9 cellular contexts compared by ENCODE assay signal in the genomic region with DNA sequence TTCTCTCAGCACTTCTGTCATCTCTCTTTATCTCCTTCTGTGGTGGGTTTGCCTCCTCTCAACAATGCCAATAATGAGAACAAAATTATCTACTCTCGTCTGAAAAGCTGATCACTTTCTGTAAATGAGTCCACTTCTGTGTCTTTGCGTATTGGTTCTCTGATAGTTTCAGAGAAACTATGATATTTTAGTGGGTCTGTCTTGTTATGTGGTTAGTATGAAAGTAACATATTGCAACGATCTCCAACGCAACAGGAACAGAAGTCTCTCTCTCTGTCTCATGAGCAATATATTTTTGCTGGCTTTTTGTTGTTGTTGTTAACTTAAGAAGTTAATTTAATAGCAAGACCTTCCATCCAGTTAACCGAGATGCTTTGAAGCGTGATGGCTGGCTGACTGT. TPM values are rescaled to one million over a fixed set of nuclear protein-coding genes. Genes with fewer than 3 reads are reported as not detected.
"Had no signal": no experiment of that assay in that cellular context is flagged by ENCODE, and none has a peak within 500 bp of the region (broad histone marks: within the 10 kb centered on the region; RNA-seq: fewer than 3 reads in every experiment).

No MANE protein-coding gene starts in this region.

- DNase-seq: GDM1, GF-D8 had no signal

- H3K4me3 ChIP-seq: GM12878 had no signal

- ATAC-seq: GM12878 had no signal

- FAIRE-seq: G401.6, GM12878, GM12891, GM12892, GM18507, GM19239 had no signal

RNA-seq across cellular contexts. Expression of gene SLITRK6, which starts 47.8 kb away (rescaled TPM):
- total RNA-seq: G401, GM12878 had no signal
